ENCODE assay signal across 11 cellular contexts in the genomic region with DNA sequence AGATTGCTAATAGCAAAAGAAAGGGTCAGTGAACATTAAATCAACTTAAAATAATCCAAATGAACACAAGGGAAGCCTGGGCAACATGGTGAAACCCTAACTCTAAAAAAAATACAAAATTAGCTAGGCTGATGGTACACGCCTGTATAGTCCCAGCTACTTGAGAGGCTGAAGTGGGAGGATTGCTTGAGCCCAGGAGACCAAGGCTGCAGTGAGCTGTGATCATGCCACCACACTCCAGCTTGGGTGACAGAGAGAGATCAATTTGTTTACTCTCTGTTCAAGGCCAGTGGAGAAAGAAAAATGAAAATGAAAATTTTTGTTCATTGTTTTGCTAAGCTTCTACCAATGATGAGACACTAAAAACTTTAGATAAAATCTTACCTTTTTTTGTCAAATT.
"Had no signal": no experiment of that assay in that cellular context is flagged by ENCODE, and none has a peak within 500 bp of the region (broad histone marks: within the 10 kb centered on the region; RNA-seq: fewer than 3 reads in every experiment).

No MANE protein-coding gene starts in this region.

- H3K27ac ChIP-seq: GM23248 had no signal

- FAIRE-seq: H1, H54 had no signal

- H3K4me1 Mint-ChIP-seq: GM23338, H9 had no signal

- H3K4me3 Mint-ChIP-seq: GM23338, H9, HFFc6 had no signal

- H2AFZ ChIP-seq: GM23248, GM23338 had no signal

- DNase-seq: GM23248, GOT3, H7, H9, HCEC 1CT, HFFc6 had no signal

- H3K9ac ChIP-seq: GM23248 had no signal

- H3K27ac Mint-ChIP-seq: GM23338, H9, HFFc6 had no signal

- ATAC-seq: GM23338, HCT116 had no signal

- H3K4me2 ChIP-seq: GM23338 had no signal

- H3K9me3 Mint-ChIP-seq: GM23338, H9, HFFc6 had no signal

- H3K4me1 ChIP-seq: HAP-1 had no signal

- H3K4me3 ChIP-seq: GM23248, GM23338, HAP-1 had no signal
